10 cellular contexts compared by ENCODE assay signal in the genomic region with DNA sequence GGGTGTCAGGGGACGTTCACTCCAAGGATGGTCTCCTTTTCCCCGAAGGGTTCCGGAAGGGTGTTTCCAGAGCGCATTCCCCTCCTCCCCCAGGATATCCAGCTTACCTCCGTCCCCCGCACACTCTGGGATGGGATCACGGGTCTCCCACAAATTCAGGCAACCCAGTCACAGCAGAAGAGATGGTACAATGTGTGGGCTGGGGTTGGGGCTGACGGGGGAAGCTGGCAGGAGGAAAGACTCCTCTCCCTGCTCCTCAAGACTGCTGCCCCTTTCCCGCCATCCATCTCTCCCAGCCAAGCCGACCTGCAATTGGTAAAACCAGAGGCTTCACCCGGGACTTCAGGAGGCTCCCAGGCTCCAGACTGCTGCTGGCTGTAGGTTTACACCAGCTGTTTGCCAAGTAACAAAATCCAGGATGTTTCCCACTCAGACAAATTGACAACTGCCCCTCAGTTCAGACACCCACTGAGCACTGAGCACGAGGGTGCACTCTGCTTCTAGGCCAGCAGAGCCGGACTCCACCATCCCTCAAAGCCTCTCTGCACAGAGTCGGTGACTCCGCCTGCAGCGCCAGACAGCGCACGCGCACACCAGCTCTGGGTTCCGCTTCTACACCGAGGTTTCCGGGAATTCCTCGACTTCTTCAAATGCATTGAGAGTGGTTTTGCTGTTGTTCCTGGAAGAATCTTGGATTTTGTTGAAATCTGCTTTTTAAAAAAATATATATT. TPM values are rescaled to one million over a fixed set of nuclear protein-coding genes. Genes with fewer than 3 reads are reported as not detected.
DNase-seq lines count a peak whose midpoint lies in the region; ATAC-seq and TF ChIP-seq lines count a peak whose summit lies in the region.
"Had no signal": no experiment of that assay in that cellular context is flagged by ENCODE, and none has a peak within 500 bp of the region (broad histone marks: within the 10 kb centered on the region; RNA-seq: fewer than 3 reads in every experiment).

No MANE protein-coding gene starts in this region.

- no peaks in the 10 kb centered on the region for H3K9me3 ChIP-seq in psoas muscle

- CTCF ChIA-PET in activated naive CD4-positive, alpha-beta T cell treated with anti-CD3 and anti-CD28 coated beads for 36 hours (lab: Charles Lee), result no interaction called here
- CTCF ChIA-PET in activated CD8-positive, alpha-beta T cell treated with anti-CD3 and anti-CD28 coated beads for 36 hours (lab: Charles Lee), result interaction anchor here (0.6 kb wide), 1 partner anchor 1459 kb away, joined by 3 read pairs; no protein-coding TSS in a partner anchor

- ATAC-seq in left ventricle myocardium superior (peak; percentile 18), psoas muscle (peak; percentile 28 to 45 (median 38))
- ATAC-seq in activated CD8-positive, alpha-beta T cell treated with anti-CD3 and anti-CD28 coated beads for 36 hours, result no peak
- ATAC-seq: activated T-cell treated with anti-CD3 and anti-CD28 coated beads, Interleukin-2, amount 50 U/mL, for 4 hours had no signal

- peak overlapping the region; percentile 1 for H3K4me3 ChIP-seq in astrocyte of the cerebellum (ENCODE audit: low read depth, low read length)
- peak overlapping the region; percentile 55 for H3K4me3 ChIP-seq in psoas muscle
- peak overlapping the region in 1 of 2 donors; percentile 0 for H3K4me3 ChIP-seq in foreskin fibroblast (ENCODE audit: low read depth in 1 of 2, low read length in 2 of 2)

- H3K27ac Mint-ChIP-seq in activated naive CD4-positive, alpha-beta T cell treated with anti-CD3 and anti-CD28 coated beads for 36 hours, result no peak overlapping the region
- H3K27ac Mint-ChIP-seq in activated CD8-positive, alpha-beta T cell treated with anti-CD3 and anti-CD28 coated beads for 36 hours, result no peak overlapping the region

- 64 to 73% (median 69%) methylated on average over 22 to 23 of the region's 23 CpGs for WGBS in psoas muscle, 3 donors

- H3K4me3 Mint-ChIP-seq in activated naive CD4-positive, alpha-beta T cell treated with anti-CD3 and anti-CD28 coated beads for 36 hours, result no peak overlapping the region
- H3K4me3 Mint-ChIP-seq in activated CD8-positive, alpha-beta T cell treated with anti-CD3 and anti-CD28 coated beads for 36 hours, result no peak overlapping the region
- H3K4me3 Mint-ChIP-seq: activated T-cell treated with anti-CD3 and anti-CD28 coated beads, Interleukin-2, amount 50 U/mL, for 4 hours had no signal

- H3K27me3 Mint-ChIP-seq in activated naive CD4-positive, alpha-beta T cell treated with anti-CD3 and anti-CD28 coated beads for 36 hours (ENCODE audit: low read depth), result peaks cover 2% of the 10 kb centered on the region
- H3K27me3 Mint-ChIP-seq in activated CD8-positive, alpha-beta T cell treated with anti-CD3 and anti-CD28 coated beads for 36 hours, result peaks cover 5% of the 10 kb centered on the region

- DNase-seq in astrocyte of the cerebellum (ENCODE audit: low read depth) (no peak), left ventricle myocardium superior (no peak), psoas muscle (peak in 1 of 2 donors; percentile 60), foreskin fibroblast (no peak)
- DNase-seq in activated naive CD4-positive, alpha-beta T cell treated with anti-CD3 and anti-CD28 coated beads for 36 hours, result no peak
- DNase-seq in activated CD8-positive, alpha-beta T cell treated with anti-CD3 and anti-CD28 coated beads for 36 hours, result no peak
- DNase-seq in effector CD4-positive, alpha-beta T cell, result no peak
- DNase-seq: activated T-cell treated with anti-CD3 and anti-CD28 coated beads, Interleukin-2, amount 50 U/mL, for 4 hours; DMS79 treated with DMSO at 0.1 percent for 48 hours had no signal

- no peaks in the 10 kb centered on the region for H3K4me1 Mint-ChIP-seq in activated naive CD4-positive, alpha-beta T cell treated with anti-CD3 and anti-CD28 coated beads for 36 hours (ENCODE audit: low read depth)
- no peaks in the 10 kb centered on the region for H3K4me1 Mint-ChIP-seq in activated CD8-positive, alpha-beta T cell treated with anti-CD3 and anti-CD28 coated beads for 36 hours (ENCODE audit: low read depth)

- H3K9me3 Mint-ChIP-seq in activated naive CD4-positive, alpha-beta T cell treated with anti-CD3 and anti-CD28 coated beads for 36 hours, result no peaks in the 10 kb centered on the region
- no peaks in the 10 kb centered on the region for H3K9me3 Mint-ChIP-seq in activated CD8-positive, alpha-beta T cell treated with anti-CD3 and anti-CD28 coated beads for 36 hours
- H3K9me3 Mint-ChIP-seq: activated T-cell treated with anti-CD3 and anti-CD28 coated beads, Interleukin-2, amount 50 U/mL, for 4 hours had no signal

- in situ Hi-C loops in astrocyte of the cerebellum (cut with HindIII; ENCODE audit: low sequenced_read_pairs), result no loop called here

- intact Hi-C loops in left ventricle myocardium superior (cut with micrococcal nuclease) (no loop called here), psoas muscle (cut with DNase I) (no loop called here)
- intact Hi-C loops in activated naive CD4-positive, alpha-beta T cell treated with anti-CD3 and anti-CD28 coated beads for 36 hours (cut with micrococcal nuclease), result no loop called here
- intact Hi-C loops in activated CD8-positive, alpha-beta T cell treated with anti-CD3 and anti-CD28 coated beads for 36 hours (cut with micrococcal nuclease), result no loop called here

- no peaks in the 10 kb centered on the region for H3K27me3 ChIP-seq in psoas muscle (ENCODE audit: insufficient read depth in 3 of 3, low read length in 2 of 3)

- peaks cover 26% of the 10 kb centered on the region for H3K4me1 ChIP-seq in psoas muscle

- H3K27ac ChIP-seq in C4-2B (peak overlapping the region; percentile 31), psoas muscle (peak overlapping the region; percentile 89)

- H3K36me3 Mint-ChIP-seq in activated naive CD4-positive, alpha-beta T cell treated with anti-CD3 and anti-CD28 coated beads for 36 hours (ENCODE audit: low read depth), result no peaks in the 10 kb centered on the region
- no peaks in the 10 kb centered on the region for H3K36me3 Mint-ChIP-seq in activated CD8-positive, alpha-beta T cell treated with anti-CD3 and anti-CD28 coated beads for 36 hours (ENCODE audit: low read depth)

- TF ChIP-seq CTCF in C4-2B (conservative IDR thresholded peaks at IDR 0.05) (no peak), astrocyte of the cerebellum (IDR thresholded peaks at IDR 0.05; ENCODE audit: low read depth, low read length, missing control alignments) (no peak), psoas muscle (IDR thresholded peaks at IDR 0.05) (no peak), foreskin fibroblast (IDR thresholded peaks at IDR 0.05; ENCODE audit: low read depth, low read length) (no peak)
- no peak for TF ChIP-seq CTCF in activated CD8-positive, alpha-beta T cell treated with anti-CD3 and anti-CD28 coated beads for 36 hours (IDR thresholded peaks at IDR 0.05)

- no peaks in the 10 kb centered on the region for H3K36me3 ChIP-seq in psoas muscle (ENCODE audit: insufficient read depth in 1 of 2, low read depth in 1 of 2)

- POLR2A ChIA-PET in activated CD8-positive, alpha-beta T cell treated with anti-CD3 and anti-CD28 coated beads for 36 hours (lab: Charles Lee), result no interaction called here

RNA-seq across cellular contexts. Expression of a gene that starts 37.7 kb away (rescaled TPM):
- total RNA-seq in left ventricle myocardium superior (3.7 TPM), psoas muscle (1 to 10 TPM; 2.9 to 4.8 (median 3.9) TPM)
- 1 to 10 TPM in 2 of 3 donors, under 1 TPM in 1; 0.68 to 2.3 (median 1.2) TPM for polyA plus RNA-seq in psoas muscle
- under 1 TPM in 1 of 2 experiments, not detected in 1; 0.29 TPM for total RNA-seq in activated naive CD4-positive, alpha-beta T cell treated with anti-CD3 and anti-CD28 coated beads for 36 hours
- total RNA-seq in activated CD8-positive, alpha-beta T cell treated with anti-CD3 and anti-CD28 coated beads for 36 hours, result not detected
- total RNA-seq: activated T-cell treated with anti-CD3 and anti-CD28 coated beads, Interleukin-2, amount 50 U/mL, for 4 hours had no signal

RNA-seq across cellular contexts. Expression of a gene that starts 41.9 kb away (rescaled TPM):
- 0.50 TPM for total RNA-seq in left ventricle myocardium superior
- under 1 TPM in 2 of 4 donors, not detected in 2; 0.50 to 0.54 TPM for total RNA-seq in psoas muscle
- polyA plus RNA-seq in psoas muscle, result under 1 TPM in 2 of 3 donors, not detected in 1; 0.05 to 0.12 TPM
- not detected for total RNA-seq in activated naive CD4-positive, alpha-beta T cell treated with anti-CD3 and anti-CD28 coated beads for 36 hours
- not detected for total RNA-seq in activated CD8-positive, alpha-beta T cell treated with anti-CD3 and anti-CD28 coated beads for 36 hours
- total RNA-seq: activated T-cell treated with anti-CD3 and anti-CD28 coated beads, Interleukin-2, amount 50 U/mL, for 4 hours had no signal

RNA-seq across cellular contexts. Expression of a gene that starts 44.1 kb away (rescaled TPM):
- total RNA-seq in left ventricle myocardium superior, result 1.3 TPM
- total RNA-seq in psoas muscle, result 10 to 100 TPM in 1 of 4 donors, 1 to 10 TPM in 1, under 1 TPM in 2; 0.71 to 10.1 (median 1.1) TPM
- polyA plus RNA-seq in psoas muscle, result under 1 TPM; 0.32 to 0.38 (median 0.36) TPM
- under 1 TPM; 0.72 to 0.77 TPM for total RNA-seq in activated naive CD4-positive, alpha-beta T cell treated with anti-CD3 and anti-CD28 coated beads for 36 hours
- total RNA-seq in activated CD8-positive, alpha-beta T cell treated with anti-CD3 and anti-CD28 coated beads for 36 hours, result under 1 TPM; 0.25 to 0.67 TPM
